Comparison of ENCODE assay signal across 13 cellular contexts in the genomic region with DNA sequence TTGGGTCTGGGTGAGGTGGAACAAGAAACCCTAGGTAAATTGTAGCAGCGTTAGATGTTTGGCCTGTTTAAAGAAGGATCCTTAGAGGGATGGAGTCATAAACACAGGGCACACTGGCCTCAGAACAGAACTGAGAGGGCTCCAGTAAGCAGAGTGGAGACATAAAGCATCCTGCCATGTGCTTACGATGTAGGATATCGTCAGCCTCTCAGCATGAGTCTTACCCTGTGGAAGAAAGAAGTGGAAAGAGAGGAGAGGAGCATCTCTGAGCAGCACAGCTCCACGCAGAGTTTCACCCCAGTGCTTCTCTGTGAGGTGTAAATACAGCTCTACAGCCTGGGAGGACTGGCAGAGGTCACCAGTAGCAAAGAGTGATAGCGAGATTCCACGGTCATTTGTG. TPM values are rescaled to one million over a fixed set of nuclear protein-coding genes. Genes with fewer than 3 reads are reported as not detected.
DNase-seq lines count a peak whose midpoint lies in the region; ATAC-seq and TF ChIP-seq lines count a peak whose summit lies in the region.
"Had no signal": no experiment of that assay in that cellular context is flagged by ENCODE, and none has a peak within 500 bp of the region (broad histone marks: within the 10 kb centered on the region; RNA-seq: fewer than 3 reads in every experiment).

No MANE protein-coding gene starts in this region.

- no peak for DNase-seq in colonic mucosa
- peak in 1 of 2 donors; percentile 28 for DNase-seq in left colon
- peak; percentile 50 for DNase-seq in smooth muscle cell of the brain vasculature (ENCODE audit: low read depth, low spot score)
- DNase-seq in NCI-H524 treated with DMSO at 0.1 percent for 48 hours (lab: John Stamatoyannopoulos, UW) = no peak
- no peak for DNase-seq in CD8-positive, alpha-beta T cell
- DNase-seq: activated CD4-positive, alpha-beta memory T cell treated with anti-CD3 and anti-CD28 coated beads, Interleukin-2, amount 10 ng/mL, durations not matched to agents 7 days and 5 days; activated naive CD8-positive, alpha-beta T cell treated with anti-CD3 and anti-CD28 coated beads for 36 hours; NCI-H2029 treated with DMSO at 0.1 percent for 48 hours; stimulated activated naive CD8-positive, alpha-beta T cell treated with anti-CD3 and anti-CD28 coated beads, Interleukin-15, amount 100 ng/mL, for 72 hours had no signal

- peaks cover 2% of the 10 kb centered on the region for H3K9me3 Mint-ChIP-seq in CD8-positive, alpha-beta T cell
- H3K9me3 Mint-ChIP-seq: activated CD4-positive, alpha-beta memory T cell treated with anti-CD3 and anti-CD28 coated beads, Interleukin-2, amount 10 ng/mL, durations not matched to agents 7 days and 5 days; activated naive CD8-positive, alpha-beta T cell treated with anti-CD3 and anti-CD28 coated beads for 36 hours had no signal

- no peak for TF ChIP-seq CTCF in colonic mucosa (IDR thresholded peaks at IDR 0.05)
- no peak for TF ChIP-seq CTCF in CD8-positive, alpha-beta T cell (IDR thresholded peaks at IDR 0.05)

- POLR2A ChIA-PET in CD8-positive, alpha-beta T cell (lab: Charles Lee) = no interaction called here

- no peak overlapping the region for H3K4me3 ChIP-seq in HUES64 (ENCODE audit: low read length)
- H3K4me3 ChIP-seq in colonic mucosa = no peak overlapping the region
- no peak overlapping the region for H3K4me3 ChIP-seq in CD8-positive, alpha-beta T cell (ENCODE audit: low read depth, low read length)

- peaks cover 69% of the 10 kb centered on the region for H3K4me1 ChIP-seq in HUES64 (ENCODE audit: insufficient read depth, low read length)
- no peaks in the 10 kb centered on the region for H3K4me1 ChIP-seq in colonic mucosa
- H3K4me1 ChIP-seq in CD8-positive, alpha-beta T cell (ENCODE audit: insufficient read depth, low read length) = no peaks in the 10 kb centered on the region

- H3K27me3 Mint-ChIP-seq in CD8-positive, alpha-beta T cell (ENCODE audit: low read depth) = peaks cover 2% of the 10 kb centered on the region
- H3K27me3 Mint-ChIP-seq: activated CD4-positive, alpha-beta memory T cell treated with anti-CD3 and anti-CD28 coated beads, Interleukin-2, amount 10 ng/mL, durations not matched to agents 7 days and 5 days had no signal

- no peaks in the 10 kb centered on the region for H3K9me3 ChIP-seq in HUES64 (ENCODE audit: insufficient read depth, low read depth, low read length)
- no peaks in the 10 kb centered on the region for H3K9me3 ChIP-seq in colonic mucosa
- no peaks in the 10 kb centered on the region for H3K9me3 ChIP-seq in CD8-positive, alpha-beta T cell (ENCODE audit: low read length)

- H3K9ac ChIP-seq in HUES64 (ENCODE audit: low read depth, low read length) (peak overlapping the region; percentile 69), colonic mucosa (ENCODE audit: low read depth in 2 of 2, low read length in 2 of 2) (peak overlapping the region in 1 of 2 donors; percentile 16)

- no peaks in the 10 kb centered on the region for H3K36me3 Mint-ChIP-seq in CD8-positive, alpha-beta T cell
- H3K36me3 Mint-ChIP-seq: activated naive CD8-positive, alpha-beta T cell treated with anti-CD3 and anti-CD28 coated beads for 36 hours had no signal

- H3K27ac ChIP-seq in HUES64 (ENCODE audit: low read depth, low read length) = peak overlapping the region; percentile 97
- H3K27ac ChIP-seq in colonic mucosa = peak overlapping the region; percentile 65
- H3K27ac ChIP-seq in CD8-positive, alpha-beta T cell (ENCODE audit: low read depth, low read length) = no peak overlapping the region

- intact Hi-C loops in colonic mucosa (cut with DNase I) (no loop called here), left colon (cut with DNase I, micrococcal nuclease) (no loop called here)
- intact Hi-C loops in CD8-positive, alpha-beta T cell (cut with DNase I, micrococcal nuclease) = no loop called here

- H3K27me3 ChIP-seq in HUES64 (ENCODE audit: insufficient read depth, low read length) (no peaks in the 10 kb centered on the region), colonic mucosa (no peaks in the 10 kb centered on the region)
- peaks cover 3% of the 10 kb centered on the region for H3K27me3 ChIP-seq in CD8-positive, alpha-beta T cell (ENCODE audit: insufficient read depth, low read length)

- WGBS in HUES64 = 41% methylated on average over 6 of the region's 6 CpGs

- no peaks in the 10 kb centered on the region for H3K4me1 Mint-ChIP-seq in CD8-positive, alpha-beta T cell (ENCODE audit: low read depth)
- H3K4me1 Mint-ChIP-seq: activated CD4-positive, alpha-beta memory T cell treated with anti-CD3 and anti-CD28 coated beads, Interleukin-2, amount 10 ng/mL, durations not matched to agents 7 days and 5 days; activated naive CD8-positive, alpha-beta T cell treated with anti-CD3 and anti-CD28 coated beads for 36 hours; stimulated activated naive CD8-positive, alpha-beta T cell treated with anti-CD3 and anti-CD28 coated beads, Interleukin-15, amount 100 ng/mL, for 72 hours had no signal

- peak; percentile 56 for ATAC-seq in left colon
- ATAC-seq in HG03571 (IDR thresholded peaks at IDR 0.05; ENCODE audit: unreplicated experiment) = no peak
- no peak for ATAC-seq in GM21737 (IDR thresholded peaks at IDR 0.05; ENCODE audit: unreplicated experiment)
- no peak for ATAC-seq in CD8-positive, alpha-beta T cell
- ATAC-seq: HepG2; stimulated activated naive CD8-positive, alpha-beta T cell treated with anti-CD3 and anti-CD28 coated beads, Interleukin-15, amount 100 ng/mL, for 72 hours had no signal

- H3K36me3 ChIP-seq in HUES64 (ENCODE audit: insufficient read depth, low read length) = no peaks in the 10 kb centered on the region
- no peaks in the 10 kb centered on the region for H3K36me3 ChIP-seq in colonic mucosa
- no peaks in the 10 kb centered on the region for H3K36me3 ChIP-seq in CD8-positive, alpha-beta T cell (ENCODE audit: insufficient read depth, low read length)

- no peak overlapping the region for H3K27ac Mint-ChIP-seq in CD8-positive, alpha-beta T cell
- H3K27ac Mint-ChIP-seq: activated CD4-positive, alpha-beta memory T cell treated with anti-CD3 and anti-CD28 coated beads, Interleukin-2, amount 10 ng/mL, durations not matched to agents 7 days and 5 days; activated naive CD8-positive, alpha-beta T cell treated with anti-CD3 and anti-CD28 coated beads for 36 hours; stimulated activated naive CD8-positive, alpha-beta T cell treated with anti-CD3 and anti-CD28 coated beads, Interleukin-15, amount 100 ng/mL, for 72 hours had no signal

- CTCF ChIA-PET in CD8-positive, alpha-beta T cell (lab: Charles Lee) = no interaction called here

- H3K4me3 Mint-ChIP-seq in CD8-positive, alpha-beta T cell = no peak overlapping the region
- H3K4me3 Mint-ChIP-seq: activated CD4-positive, alpha-beta memory T cell treated with anti-CD3 and anti-CD28 coated beads, Interleukin-2, amount 10 ng/mL, durations not matched to agents 7 days and 5 days; activated naive CD8-positive, alpha-beta T cell treated with anti-CD3 and anti-CD28 coated beads for 36 hours; stimulated activated naive CD8-positive, alpha-beta T cell treated with anti-CD3 and anti-CD28 coated beads, Interleukin-15, amount 100 ng/mL, for 72 hours had no signal

RNA-seq across cellular contexts. Expression of gene SORBS2, which starts 27.8 kb away (rescaled TPM):
- 27.1 TPM for polyA plus RNA-seq in HUES64 (2013, experiment 1 of 2)
- 32.6 TPM for polyA plus RNA-seq in HUES64 (2013, experiment 2 of 2)
- total RNA-seq in colonic mucosa (10 to 100 TPM; 28.0 to 77.4 TPM), left colon (10 to 100 TPM; 37.5 to 82.2 TPM)
- total RNA-seq in CD8-positive, alpha-beta T cell = under 1 TPM in 1 of 2 experiments, not detected in 1; 0.08 TPM
- total RNA-seq: activated CD4-positive, alpha-beta memory T cell treated with anti-CD3 and anti-CD28 coated beads, Interleukin-2, amount 10 ng/mL, durations not matched to agents 7 days and 5 days; activated naive CD8-positive, alpha-beta T cell treated with anti-CD3 and anti-CD28 coated beads for 36 hours had no signal

Comparison
In these comparisons a context has a peak if more than half of its experiments do, and no peak if none do; other contexts are left out.
1. RNA of gene SORBS2, which starts 27.8 kb away (total RNA-seq): 37.5 to 82.2 TPM in left colon and 28.0 to 77.4 TPM in colonic mucosa; 0.08 TPM in CD8-positive, alpha-beta T cell; every median in the first group is over 10 times any median in the second.